In genomic region chr21:33403786-33404571, GRCh38 we compare ENCODE assay signal across 8 cellular contexts. TPM values are rescaled to one million over a fixed set of nuclear protein-coding genes. Genes with fewer than 3 reads are reported as not detected.
DNase-seq lines count a peak whose midpoint lies in the region; ATAC-seq and TF ChIP-seq lines count a peak whose summit lies in the region.

No MANE protein-coding gene starts in this region.

- CTCF ChIA-PET in CD4-positive, alpha-beta memory T cell (lab: Charles Lee; ENCODE audit: partially characterized antibody), result interaction anchor here (0.7 to 3.2 kb wide), 6 partner anchors 15 to 238 kb away, joined by 3 to 15 read pairs (median 4); no protein-coding TSS in a partner anchor

- no peak overlapping the region for H2BK5ac ChIP-seq in mesendoderm (ENCODE audit: low read length)

- H3K27ac ChIP-seq in CD4-positive, alpha-beta memory T cell (ENCODE audit: low read depth, low read length), result peak overlapping the region; percentile 58
- H3K27ac ChIP-seq in mesendoderm (ENCODE audit: low read depth, low read length), result peak overlapping the region; percentile 29
- H3K27ac ChIP-seq in substantia nigra (ENCODE audit: low read depth, low read length, poor library complexity, severe bottlenecking), result peak overlapping the region; percentile 88

- peaks cover 12% of the 10 kb centered on the region for H3K79me1 ChIP-seq in mesendoderm (ENCODE audit: low read length)

- H3K56ac ChIP-seq in mesendoderm (ENCODE audit: low read length), result peak overlapping the region; percentile 91

- peak overlapping the region; percentile 98 for H3K4me2 ChIP-seq in mesendoderm (ENCODE audit: low read length)

- H3K4me3 ChIP-seq in CD4-positive, alpha-beta memory T cell (ENCODE audit: low read length in 2 of 2), result peak overlapping the region; percentile 54 to 78
- peak overlapping the region; percentile 74 for H3K4me3 ChIP-seq in mesendoderm (ENCODE audit: low read length)

- H2AK5ac ChIP-seq in mesendoderm (ENCODE audit: low read length), result no peak overlapping the region

- H3K18ac ChIP-seq in mesendoderm (ENCODE audit: low read length), result peak overlapping the region; percentile 94

- no peaks in the 10 kb centered on the region for H3K36me3 ChIP-seq in CD4-positive, alpha-beta memory T cell (ENCODE audit: insufficient read depth, low read length)
- H3K36me3 ChIP-seq in mesendoderm (ENCODE audit: control insufficient read depth, insufficient read depth, low read length), result no peaks in the 10 kb centered on the region

- H3K36me3 Mint-ChIP-seq in CD4-positive, alpha-beta memory T cell, result peaks cover 3% of the 10 kb centered on the region in 2 donors
- peaks cover 7% of the 10 kb centered on the region for H3K36me3 Mint-ChIP-seq in endothelial cell (ENCODE audit: low read depth, unreplicated experiment)

- H2BK15ac ChIP-seq in mesendoderm (replicated peaks; ENCODE audit: low read depth), result no peak overlapping the region

- peak overlapping the region; percentile 93 to 98 (median 96) for H3K4me3 Mint-ChIP-seq in CD4-positive, alpha-beta memory T cell
- peak overlapping the region; percentile 97 for H3K4me3 Mint-ChIP-seq in endothelial cell (ENCODE audit: unreplicated experiment)

- H3K23ac ChIP-seq in mesendoderm (ENCODE audit: low read length), result no peak overlapping the region

- peaks cover 25% of the 10 kb centered on the region for H3K79me2 ChIP-seq in mesendoderm (ENCODE audit: control insufficient read depth, insufficient read depth, low read length)

- ATAC-seq in GM21367 (IDR thresholded peaks at IDR 0.05; ENCODE audit: unreplicated experiment) (peak; percentile 30), HG03139 (IDR thresholded peaks at IDR 0.05; ENCODE audit: unreplicated experiment) (no peak)

- no peaks in the 10 kb centered on the region for H3K9me3 ChIP-seq in CD4-positive, alpha-beta memory T cell (ENCODE audit: control insufficient read depth in 1 of 2, low read length in 2 of 2)

- POLR2A ChIA-PET in CD4-positive, alpha-beta memory T cell (lab: Charles Lee; ENCODE audit: partially characterized antibody), result interaction anchor here (0.7 to 4.5 kb wide), 7 partner anchors 10 to 206 kb away, joined by 3 to 39 read pairs (median 4); partner anchors contain the start of genes IFNAR1 and TMEM50B

- H3K27me3 Mint-ChIP-seq in CD4-positive, alpha-beta memory T cell, result peaks cover 0 to 2% of the 10 kb centered on the region in 2 donors
- H3K27me3 Mint-ChIP-seq in endothelial cell (ENCODE audit: unreplicated experiment), result peaks cover 7% of the 10 kb centered on the region

- WGBS in mesendoderm (ENCODE audit: extremely low coverage, insufficient coverage, low lambda C conversion rate), result no CpG with 5 or more reads among the region's 47 CpGs

- H3K27me3 ChIP-seq in CD4-positive, alpha-beta memory T cell (ENCODE audit: insufficient read depth, low read length), result no peaks in the 10 kb centered on the region
- no peaks in the 10 kb centered on the region for H3K27me3 ChIP-seq in mesendoderm (ENCODE audit: insufficient read depth, low read length, poor library complexity)

- peak overlapping the region; percentile 99 for H3K4ac ChIP-seq in mesendoderm (ENCODE audit: low read depth, low read length)

- peaks cover 21 to 43% (median 33%) of the 10 kb centered on the region in 4 donors for H3K4me1 Mint-ChIP-seq in CD4-positive, alpha-beta memory T cell
- peaks cover 6% of the 10 kb centered on the region for H3K4me1 Mint-ChIP-seq in endothelial cell (ENCODE audit: unreplicated experiment)

- H3K9me3 Mint-ChIP-seq in CD4-positive, alpha-beta memory T cell, result no peaks in the 10 kb centered on the region
- H3K9me3 Mint-ChIP-seq in endothelial cell (ENCODE audit: unreplicated experiment), result no peaks in the 10 kb centered on the region

- no peak overlapping the region for H4K5ac ChIP-seq in mesendoderm (ENCODE audit: low read length)

- peak overlapping the region; percentile 7 for H4K8ac ChIP-seq in mesendoderm (ENCODE audit: low read depth, low read length)

- TF ChIP-seq CTCF in endothelial cell (IDR thresholded peaks at IDR 0.05; ENCODE audit: unreplicated experiment), result no peak

- H2BK120ac ChIP-seq in mesendoderm (ENCODE audit: low read depth, low read length), result peak overlapping the region; percentile 78

- intact Hi-C loops in CD4-positive, alpha-beta memory T cell (cut with micrococcal nuclease), result loop anchor here (1.0 to 2.0 kb wide), 2 partner anchors 19 to 43 kb away; no protein-coding TSS in a partner anchor

- peaks cover 31% of the 10 kb centered on the region for H3K4me1 ChIP-seq in CD4-positive, alpha-beta memory T cell (ENCODE audit: insufficient read depth, low read length)
- H3K4me1 ChIP-seq in mesendoderm (ENCODE audit: control insufficient read depth, low read depth, low read length), result peaks cover 2% of the 10 kb centered on the region

- H3K9ac ChIP-seq in mesendoderm (ENCODE audit: low read length), result peak overlapping the region; percentile 90

- peak overlapping the region; percentile 83 to 98 (median 91) for H3K27ac Mint-ChIP-seq in CD4-positive, alpha-beta memory T cell
- peak overlapping the region; percentile 86 for H3K27ac Mint-ChIP-seq in endothelial cell (ENCODE audit: unreplicated experiment)

- peak in 2 of 5 donors; percentile 17 to 20 for DNase-seq in CD4-positive, alpha-beta memory T cell
- DNase-seq in NCI-H1105 (lab: John Stamatoyannopoulos, UW), result peak; percentile 44
- peak; percentile 37 to 57 for DNase-seq in activated CD4-positive, alpha-beta T cell treated with anti-CD3 and anti-CD28 coated beads, Interleukin-2, amount 50 U/mL, for 48 hours
- peak; percentile 60 for DNase-seq in endothelial cell (ENCODE audit: low spot score)
- DNase-seq in mesendoderm, result peak; percentile 70
- peak in 38 of 49 donors; percentile 10 to 70 (median 37) for DNase-seq in substantia nigra (lab: John Stamatoyannopoulos, UW)

RNA-seq across cellular contexts. Expression of gene IFNGR2, which starts 0.8 kb away (rescaled TPM):
- 10 to 100 TPM; 20.7 to 22.9 TPM for total RNA-seq in CD4-positive, alpha-beta memory T cell
- polyA plus RNA-seq in CD4-positive, alpha-beta memory T cell, result 10 to 100 TPM in 1 of 2 donors, 1 to 10 TPM in 1; 8.7 to 24.3 TPM
- total RNA-seq in endothelial cell (ENCODE audit: unreplicated experiment), result 32.1 TPM
- polyA plus RNA-seq in mesendoderm (2013, experiment 1 of 2), result 26.1 TPM
- polyA plus RNA-seq in mesendoderm (2013, experiment 2 of 2), result 27.0 TPM

Comparison
In these comparisons a context has a peak if more than half of its experiments do, and no peak if none do; other contexts are left out.
1. H3K27ac ChIP-seq: peak in every context shown above with its lines; median percentile 88 in substantia nigra; 58 in CD4-positive, alpha-beta memory T cell; 29 in mesendoderm.